8 cellular contexts compared by ENCODE assay signal in the genomic region with DNA sequence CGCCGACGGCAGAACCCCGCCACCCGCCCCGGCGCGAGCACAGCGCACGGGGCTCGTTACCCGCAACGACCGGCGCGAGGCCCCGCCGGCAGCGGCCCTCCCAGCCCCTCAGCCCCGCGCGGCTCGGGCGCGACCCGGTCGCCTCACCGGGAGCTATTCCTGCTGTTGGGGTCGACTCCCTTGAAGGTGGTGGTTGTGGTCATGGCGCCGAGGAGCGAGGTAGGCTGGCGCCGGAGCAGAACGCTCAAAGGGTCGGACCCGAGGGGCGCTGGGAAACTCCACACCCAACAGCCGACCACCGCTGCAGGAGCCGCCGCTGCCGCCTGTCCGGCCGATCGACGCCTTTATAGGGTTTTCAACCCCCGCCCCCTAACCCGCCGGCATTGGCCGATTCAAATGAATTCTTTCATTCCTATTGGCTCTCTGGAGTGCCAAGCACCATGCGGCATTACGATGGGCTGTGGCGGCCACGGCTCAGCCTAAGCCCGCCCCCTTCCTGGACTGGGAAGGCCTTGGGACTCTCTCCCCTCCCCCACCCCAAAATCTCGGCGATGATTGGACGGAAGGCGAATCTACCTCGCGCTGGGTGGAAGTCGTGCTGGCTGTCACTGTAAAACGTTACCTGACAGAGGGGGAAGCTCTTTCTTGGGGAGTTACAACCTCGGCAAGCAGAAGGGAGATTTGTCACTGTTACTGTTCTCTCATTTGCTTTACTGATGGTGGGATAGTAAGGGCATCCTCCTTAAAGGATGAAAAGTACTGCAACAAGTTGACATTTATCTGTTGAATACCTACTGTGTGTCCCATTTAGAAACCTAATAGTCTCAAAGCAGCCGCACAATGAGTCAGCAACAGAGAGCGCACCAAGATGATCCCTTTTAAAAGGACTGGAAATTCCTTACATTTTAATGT. TPM values are rescaled to one million over a fixed set of nuclear protein-coding genes. Genes with fewer than 3 reads are reported as not detected.
A peak's percentile ranks its signal among the peaks of the same experiment; 100 is the strongest.
DNase-seq lines count a peak whose midpoint lies in the region; ATAC-seq and TF ChIP-seq lines count a peak whose summit lies in the region.

A gene with protein sequence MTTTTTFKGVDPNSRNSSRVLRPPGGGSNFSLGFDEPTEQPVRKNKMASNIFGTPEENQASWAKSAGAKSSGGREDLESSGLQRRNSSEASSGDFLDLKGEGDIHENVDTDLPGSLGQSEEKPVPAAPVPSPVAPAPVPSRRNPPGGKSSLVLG (minus strand): TSS at position 318 of the 912 bp plus-strand sequence. CDS start 115 bp downstream, at position 203.

- no peaks in the 10 kb centered on the region for H3K27me3 Mint-ChIP-seq in IgD-negative memory B cell

- H3K9ac ChIP-seq in mucosa of rectum (ENCODE audit: low read depth in 1 of 2, low read length in 2 of 2) = peak within 1 kb of the TSS; percentile 87 to 95

- ATAC-seq in GM21529 (IDR thresholded peaks at IDR 0.05; ENCODE audit: unreplicated experiment) = peak; percentile 92

- H3K4me3 ChIP-seq in epithelial cell of proximal tubule (ENCODE audit: low read depth, low read length) (peak within 1 kb of the TSS; percentile 97), mucosa of rectum (ENCODE audit: low read length in 2 of 2) (peak within 1 kb of the TSS; percentile 77 to 91)

- H3K4me3 Mint-ChIP-seq in IgD-negative memory B cell = peak within 1 kb of the TSS; percentile 73 to 98 (median 94)

- no peaks in the 10 kb centered on the region for H3K27me3 ChIP-seq in mucosa of rectum (ENCODE audit: control insufficient read depth in 2 of 2, insufficient read depth in 2 of 2, low read length in 2 of 2)

- peaks cover 12 to 13% of the 10 kb centered on the region in 2 donors for H3K4me1 ChIP-seq in mucosa of rectum (ENCODE audit: control insufficient read depth in 2 of 2, insufficient read depth in 2 of 2, low read length in 2 of 2)

- H3K27ac ChIP-seq in mucosa of rectum (ENCODE audit: low read depth in 2 of 2, low read length in 2 of 2) = peak within 1 kb of the TSS; percentile 74 to 82

- H3K36me3 ChIP-seq in mucosa of rectum (ENCODE audit: control insufficient read depth in 2 of 2, insufficient read depth in 2 of 2, low read length in 2 of 2) = no peaks in the 10 kb centered on the region

- peak within 1 kb of the TSS; percentile 80 to 94 (median 90) for H3K27ac Mint-ChIP-seq in IgD-negative memory B cell

- H3K36me3 Mint-ChIP-seq in IgD-negative memory B cell = no peaks in the 10 kb centered on the region

- H3K4me1 Mint-ChIP-seq in IgD-negative memory B cell = peaks cover 22 to 28% (median 24%) of the 10 kb centered on the region in 3 donors

- H3K9me3 Mint-ChIP-seq in IgD-negative memory B cell = no peaks in the 10 kb centered on the region

- H3K9me3 ChIP-seq in mucosa of rectum (ENCODE audit: control insufficient read depth in 2 of 2, low read length in 2 of 2) = no peaks in the 10 kb centered on the region

- DNase-seq in DMS 273 treated with DMSO at 0.1 percent for 48 hours (lab: John Stamatoyannopoulos, UW) (peak; percentile 95), OCI-M2 (lab: John Stamatoyannopoulos, UW; ENCODE audit: unreplicated experiment) (peak; percentile 87), activated T-cell treated with anti-CD3 and anti-CD28 coated beads for 4 hours (peak; percentile 95), epithelial cell of proximal tubule (ENCODE audit: low read depth) (peak; percentile 82)
- DNase-seq in stimulated activated CD8-positive, alpha-beta memory T cell treated with anti-CD3 and anti-CD28 coated beads, Interleukin-4, amount 100 ng/mL, for 48 hours = peak; percentile 97

- TF ChIP-seq CTCF in epithelial cell of proximal tubule (conservative IDR thresholded peaks at IDR 0.05; ENCODE audit: low read depth, low read length) = no peak

RNA-seq across cellular contexts. Expression of the gene that starts here (rescaled TPM):
- 150 TPM for polyA plus RNA-seq in IgD-negative memory B cell
- total RNA-seq in epithelial cell of proximal tubule = 539 and 692 TPM in 2 replicates

Comparison
In these comparisons a context has a peak if more than half of its experiments do, and no peak if none do; other contexts are left out.
1. Peak in every context shown above with its lines: DNase-seq, ATAC-seq, H3K4me3 ChIP-seq and H3K27ac ChIP-seq.